ENCODE assay signal across 32 cellular contexts in the genomic region with DNA sequence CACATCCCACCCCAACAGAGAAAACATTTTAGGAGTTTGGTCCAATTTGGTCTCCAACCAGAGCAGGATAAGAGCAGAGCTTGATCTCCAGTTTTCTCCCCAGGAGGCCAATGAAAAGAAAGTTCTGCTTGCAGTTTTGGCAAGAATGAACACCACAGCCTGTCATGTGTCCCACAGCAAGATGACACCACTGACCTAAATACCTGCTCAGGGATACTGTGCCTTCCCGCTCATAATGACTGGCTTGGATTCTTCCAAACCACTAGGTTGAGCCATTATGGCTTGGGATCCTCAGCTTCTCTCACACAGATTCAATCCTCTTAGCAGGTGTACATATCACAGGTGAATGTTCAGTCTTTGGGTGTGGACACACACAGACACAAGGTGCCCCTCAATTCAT. TPM values are rescaled to one million over a fixed set of nuclear protein-coding genes. Genes with fewer than 3 reads are reported as not detected.
"Had no signal": no experiment of that assay in that cellular context is flagged by ENCODE, and none has a peak within 500 bp of the region (broad histone marks: within the 10 kb centered on the region; RNA-seq: fewer than 3 reads in every experiment).

No MANE protein-coding gene starts in this region.

- H3K4me1 ChIP-seq: pancreas, prostate gland, right lobe of liver, sigmoid colon, spleen, thyroid gland, tibial nerve, upper lobe of left lung had no signal

- DNase-seq: naive B cell; naive thymus-derived CD8-positive, alpha-beta T cell; nephron progenitor cell; nucleus accumbens; pancreas; right cardiac atrium; right lobe of liver; sigmoid colon; spleen; stimulated activated CD4-positive, alpha-beta T cell treated with anti-CD3 and anti-CD28 coated beads, Interleukin-12 subunit alpha, Interleukin-12 subunit beta, amount 100 ng/mL, for 4 hours; stimulated activated CD4-positive, alpha-beta T cell treated with anti-CD3 and anti-CD28 coated beads, Interleukin-1b, Interleukin-23, amount 100 ng/mL, for 48 hours; stimulated activated CD4-positive, alpha-beta T cell treated with anti-CD3 and anti-CD28 coated beads, Interleukin-4, amount 100 ng/mL, for 1 hour; stimulated activated CD4-positive, alpha-beta T cell treated with anti-CD3 and anti-CD28 coated beads, Interleukin-4, amount 100 ng/mL, for 4 hours; stimulated activated CD8-positive, alpha-beta memory T cell treated with anti-CD3 and anti-CD28 coated beads, Interleukin-4, amount 100 ng/mL, for 48 hours; stimulated activated naive CD4-positive, alpha-beta T cell; stimulated activated naive CD8-positive, alpha-beta T cell treated with anti-CD3 and anti-CD28 coated beads, Interleukin-15, amount 100 ng/mL, for 72 hours; stimulated activated naive CD8-positive, alpha-beta T cell treated with anti-CD3 and anti-CD28 coated beads, Interleukin-15, Interleukin-2, amounts not matched to agents 100 U/mL and 50 U/mL, for 24 hours; thyroid gland; trophoblast cell; upper lobe of left lung had no signal

- H3K36me3 ChIP-seq: neutrophil, pancreas, prostate gland, right lobe of liver, sigmoid colon, spleen, thoracic aorta, thyroid gland, tibial nerve, upper lobe of left lung had no signal

- H3K27me3 ChIP-seq: neutrophil, pancreas, right lobe of liver, sigmoid colon, spleen, thyroid gland, tibial nerve, upper lobe of left lung had no signal

- H3K27ac ChIP-seq: neutrophil, prostate gland, right lobe of liver, sigmoid colon, skin epidermis, spleen, thoracic aorta, thyroid gland, tibial nerve, upper lobe of left lung had no signal

- H3K4me3 ChIP-seq: pancreas, prostate gland, right lobe of liver, sigmoid colon, skin epidermis, smooth muscle cell, spleen, thoracic aorta, thyroid gland, tibial nerve, upper lobe of left lung had no signal

- H3K9me3 ChIP-seq: neutrophil, pancreas, prostate gland, right lobe of liver, sigmoid colon, spleen, thoracic aorta, thyroid gland, tibial nerve, upper lobe of left lung had no signal

- ATAC-seq: naive thymus-derived CD8-positive, alpha-beta T cell; pancreas; right cardiac atrium; right lobe of liver; stimulated activated memory B cell treated with anti-CD40 and anti-IgM and Interleukin-4, amounts not matched to agents 10 μg/mL and 1 μg/mL and 100 μg/mL, for 72 hours; stimulated activated naive CD8-positive, alpha-beta T cell treated with anti-CD3 and anti-CD28 coated beads, Interleukin-15, amount 100 ng/mL, for 72 hours; stimulated activated naive CD8-positive, alpha-beta T cell treated with anti-CD3 and anti-CD28 coated beads, Interleukin-15, Interleukin-2, amounts not matched to agents 100 U/mL and 50 U/mL, for 24 hours had no signal

RNA-seq across cellular contexts. Expression of gene C10orf90, which starts 53.3 kb away (rescaled TPM):
- total RNA-seq: naive thymus-derived CD8-positive, alpha-beta T cell; natural killer cell treated with Interleukin-12 subunit alpha and Interleukin-12 subunit beta and Interleukin-15 and Interleukin-18, amount 100 ng/mL, for 72 hours; osteocyte; posterior vena cava; renal cortical epithelial cell; spleen; thoracic aorta; tibial nerve; ureter had no signal
- polyA plus RNA-seq: naive thymus-derived CD8-positive, alpha-beta T cell; pancreas; right cardiac atrium had no signal
